Comparison of ENCODE assay signal across 8 cellular contexts in the genomic region with DNA sequence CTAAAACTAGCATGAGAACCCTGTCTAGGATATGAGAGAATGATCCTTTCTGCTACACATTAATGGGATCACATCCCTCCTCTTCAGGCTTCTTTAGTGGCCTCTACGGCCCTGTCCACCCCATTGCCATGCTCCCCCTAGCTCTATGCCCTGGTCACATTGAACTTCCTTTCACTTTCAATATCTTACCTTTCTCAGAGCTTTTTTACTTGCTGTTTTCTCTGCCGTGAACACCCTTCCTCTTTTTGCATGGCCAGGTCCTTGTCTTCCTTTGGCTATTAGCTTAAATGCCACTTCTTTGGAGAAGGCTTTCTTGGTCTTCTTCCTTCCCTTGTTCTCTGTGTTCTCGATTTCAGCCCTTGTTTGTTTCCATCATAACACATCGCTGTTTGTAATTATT.
A peak's percentile ranks its signal among the peaks of the same experiment; 100 is the strongest.
DNase-seq lines count a peak whose midpoint lies in the region; ATAC-seq, FAIRE-seq and TF ChIP-seq lines count a peak whose summit lies in the region.

No MANE protein-coding gene starts in this region.

- H3K27ac Mint-ChIP-seq in effector memory CD8-positive, alpha-beta T cell = peak overlapping the region; percentile 57 to 98

- no peaks in the 10 kb centered on the region for H3K9me3 Mint-ChIP-seq in effector memory CD8-positive, alpha-beta T cell

- TF ChIP-seq CTCF in GM10266 (IDR thresholded peaks at IDR 0.05; ENCODE audit: control insufficient read depth, insufficient read depth, low read depth, missing control alignments) (no peak), D721Med (IDR thresholded peaks at IDR 0.05; ENCODE audit: insufficient read depth, missing control alignments) (no peak)

- DNase-seq in GM10266 (ENCODE audit: extremely low spot score) (peak; percentile 31), NCI-H1417 (lab: John Stamatoyannopoulos, UW) (no peak), D721Med (ENCODE audit: insufficient read length, low spot score) (no peak), NCI-H1417 treated with DMSO at 0.1 percent for 48 hours (lab: John Stamatoyannopoulos, UW) (no peak)
- DNase-seq in effector memory CD8-positive, alpha-beta T cell = no peak
- DNase-seq in stimulated activated CD4-positive, alpha-beta T cell treated with anti-CD3 and anti-CD28 coated beads, Interleukin-2, amount 100 ng/mL, for 24 hours = no peak

- ATAC-seq in GM21423 (IDR thresholded peaks at IDR 0.05; ENCODE audit: unreplicated experiment) (peak; percentile 75), HG03571 (IDR thresholded peaks at IDR 0.05; ENCODE audit: unreplicated experiment) (peak; percentile 87)
- peak; percentile 65 for ATAC-seq in effector memory CD8-positive, alpha-beta T cell (replicated peaks)

- no peaks in the 10 kb centered on the region for H3K36me3 Mint-ChIP-seq in effector memory CD8-positive, alpha-beta T cell (ENCODE audit: insufficient read depth)

- H3K4me3 Mint-ChIP-seq in effector memory CD8-positive, alpha-beta T cell = peak overlapping the region; percentile 56 to 89

- FAIRE-seq in D721Med (lab: Jason Lieb, UNC) = no peak

- H3K27me3 Mint-ChIP-seq in effector memory CD8-positive, alpha-beta T cell = peaks cover 10 to 15% of the 10 kb centered on the region in 2 donors

- H3K4me1 Mint-ChIP-seq in effector memory CD8-positive, alpha-beta T cell (ENCODE audit: low read depth in 2 of 2) = peaks cover 6 to 10% of the 10 kb centered on the region in 2 donors
